In the genomic region with DNA sequence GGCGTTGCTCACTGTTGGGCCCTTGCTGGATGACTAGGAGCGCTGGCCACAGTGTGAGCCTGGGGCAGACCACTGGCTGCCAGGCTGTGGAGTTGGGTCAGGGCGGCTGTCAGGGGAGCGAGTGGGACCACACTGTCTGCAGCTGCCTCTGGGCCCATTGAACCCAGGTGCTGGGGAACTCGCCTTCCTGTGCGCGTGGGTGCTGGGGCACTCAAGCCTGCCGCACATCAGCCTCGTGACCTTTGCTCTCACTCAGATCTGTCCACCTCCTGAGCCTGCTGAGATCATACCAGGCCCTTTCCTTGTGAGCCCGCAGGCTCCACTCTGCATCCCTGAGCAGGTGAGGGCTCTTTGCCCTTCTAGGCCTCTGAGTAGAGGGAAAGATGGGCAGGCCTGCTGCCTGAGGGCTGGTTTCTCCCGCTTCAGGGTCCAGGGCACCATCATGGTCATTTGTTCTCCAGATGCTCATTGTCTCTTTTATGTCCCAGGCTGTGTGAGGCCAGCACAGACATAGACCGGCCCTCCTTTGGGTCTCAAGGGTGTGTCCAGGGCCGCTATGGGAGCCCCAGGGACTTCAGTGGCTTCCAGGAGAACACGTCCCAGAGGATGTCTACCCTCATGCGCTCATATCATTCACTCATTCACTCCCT, we compare ENCODE assay signal across 1 cellular context.
A peak's percentile ranks its signal among the peaks of the same experiment; 100 is the strongest.
TF ChIP-seq lines count a peak whose summit lies in the region.

No MANE protein-coding gene starts in this region.

TF ChIP-seq in HepG2, 621 proteins besides CTCF, POLR2A, EP300 and RAD21 (continued from another document and continues in another):
- TF ChIP-seq, protein P1, sequence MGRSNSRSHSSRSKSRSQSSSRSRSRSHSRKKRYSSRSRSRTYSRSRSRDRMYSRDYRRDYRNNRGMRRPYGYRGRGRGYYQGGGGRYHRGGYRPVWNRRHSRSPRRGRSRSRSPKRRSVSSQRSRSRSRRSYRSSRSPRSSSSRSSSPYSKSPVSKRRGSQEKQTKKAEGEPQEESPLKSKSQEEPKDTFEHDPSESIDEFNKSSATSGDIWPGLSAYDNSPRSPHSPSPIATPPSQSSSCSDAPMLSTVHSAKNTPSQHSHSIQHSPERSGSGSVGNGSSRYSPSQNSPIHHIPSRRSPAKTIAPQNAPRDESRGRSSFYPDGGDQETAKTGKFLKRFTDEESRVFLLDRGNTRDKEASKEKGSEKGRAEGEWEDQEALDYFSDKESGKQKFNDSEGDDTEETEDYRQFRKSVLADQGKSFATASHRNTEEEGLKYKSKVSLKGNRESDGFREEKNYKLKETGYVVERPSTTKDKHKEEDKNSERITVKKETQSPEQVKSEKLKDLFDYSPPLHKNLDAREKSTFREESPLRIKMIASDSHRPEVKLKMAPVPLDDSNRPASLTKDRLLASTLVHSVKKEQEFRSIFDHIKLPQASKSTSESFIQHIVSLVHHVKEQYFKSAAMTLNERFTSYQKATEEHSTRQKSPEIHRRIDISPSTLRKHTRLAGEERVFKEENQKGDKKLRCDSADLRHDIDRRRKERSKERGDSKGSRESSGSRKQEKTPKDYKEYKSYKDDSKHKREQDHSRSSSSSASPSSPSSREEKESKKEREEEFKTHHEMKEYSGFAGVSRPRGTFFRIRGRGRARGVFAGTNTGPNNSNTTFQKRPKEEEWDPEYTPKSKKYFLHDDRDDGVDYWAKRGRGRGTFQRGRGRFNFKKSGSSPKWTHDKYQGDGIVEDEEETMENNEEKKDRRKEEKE (IDR thresholded peaks at IDR 0.05) = no peak
- TF ChIP-seq RNF219 (CRISPR knock-in tag; IDR thresholded peaks at IDR 0.05) = no peak
- TF ChIP-seq ZNF720 (CRISPR knock-in tag; IDR thresholded peaks at IDR 0.05) = no peak
- TF ChIP-seq TEAD3 (CRISPR knock-in tag; optimal IDR thresholded peaks at IDR 0.05; ENCODE audit: borderline replicate concordance) = peak; percentile 45
- 0 out of 2 replicates have a peak, but pooled peaks have one; percentile 29 for TF ChIP-seq HNRNPL (IDR thresholded peaks at IDR 0.05; ENCODE audit: low read depth, low read length)
- TF ChIP-seq TAF15 (IDR thresholded peaks at IDR 0.05; ENCODE audit: low read depth, low read length, poor library complexity, severe bottlenecking) = no peak
- no peak for TF ChIP-seq HMGXB4 (CRISPR knock-in tag; IDR thresholded peaks at IDR 0.05; ENCODE audit: borderline replicate concordance in 1 of 2, low read depth in 1 of 2)
- no peak for TF ChIP-seq MTF1 (CRISPR knock-in tag; IDR thresholded peaks at IDR 0.05)
- no peak for TF ChIP-seq ETS1 (CRISPR knock-in tag; IDR thresholded peaks at IDR 0.05)
- TF ChIP-seq, protein P2, sequence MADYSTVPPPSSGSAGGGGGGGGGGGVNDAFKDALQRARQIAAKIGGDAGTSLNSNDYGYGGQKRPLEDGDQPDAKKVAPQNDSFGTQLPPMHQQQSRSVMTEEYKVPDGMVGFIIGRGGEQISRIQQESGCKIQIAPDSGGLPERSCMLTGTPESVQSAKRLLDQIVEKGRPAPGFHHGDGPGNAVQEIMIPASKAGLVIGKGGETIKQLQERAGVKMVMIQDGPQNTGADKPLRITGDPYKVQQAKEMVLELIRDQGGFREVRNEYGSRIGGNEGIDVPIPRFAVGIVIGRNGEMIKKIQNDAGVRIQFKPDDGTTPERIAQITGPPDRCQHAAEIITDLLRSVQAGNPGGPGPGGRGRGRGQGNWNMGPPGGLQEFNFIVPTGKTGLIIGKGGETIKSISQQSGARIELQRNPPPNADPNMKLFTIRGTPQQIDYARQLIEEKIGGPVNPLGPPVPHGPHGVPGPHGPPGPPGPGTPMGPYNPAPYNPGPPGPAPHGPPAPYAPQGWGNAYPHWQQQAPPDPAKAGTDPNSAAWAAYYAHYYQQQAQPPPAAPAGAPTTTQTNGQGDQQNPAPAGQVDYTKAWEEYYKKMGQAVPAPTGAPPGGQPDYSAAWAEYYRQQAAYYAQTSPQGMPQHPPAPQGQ (CRISPR knock-in tag; IDR thresholded peaks at IDR 0.05; ENCODE audit: borderline replicate concordance) = no peak
- TF ChIP-seq, protein P3, sequence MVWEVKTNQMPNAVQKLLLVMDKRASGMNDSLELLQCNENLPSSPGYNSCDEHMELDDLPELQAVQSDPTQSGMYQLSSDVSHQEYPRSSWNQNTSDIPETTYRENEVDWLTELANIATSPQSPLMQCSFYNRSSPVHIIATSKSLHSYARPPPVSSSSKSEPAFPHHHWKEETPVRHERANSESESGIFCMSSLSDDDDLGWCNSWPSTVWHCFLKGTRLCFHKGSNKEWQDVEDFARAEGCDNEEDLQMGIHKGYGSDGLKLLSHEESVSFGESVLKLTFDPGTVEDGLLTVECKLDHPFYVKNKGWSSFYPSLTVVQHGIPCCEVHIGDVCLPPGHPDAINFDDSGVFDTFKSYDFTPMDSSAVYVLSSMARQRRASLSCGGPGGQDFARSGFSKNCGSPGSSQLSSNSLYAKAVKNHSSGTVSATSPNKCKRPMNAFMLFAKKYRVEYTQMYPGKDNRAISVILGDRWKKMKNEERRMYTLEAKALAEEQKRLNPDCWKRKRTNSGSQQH (CRISPR knock-in tag; IDR thresholded peaks at IDR 0.05; ENCODE audit: low read depth) = no peak
- peak; percentile 53; the same call in 1 of the 2 replicates for TF ChIP-seq SAFB2 (CRISPR knock-in tag; IDR thresholded peaks at IDR 0.05; ENCODE audit: borderline replicate concordance, low read depth)
- peak; percentile 46; the same call in 1 of the 2 replicates for TF ChIP-seq BRD4 (CRISPR knock-in tag; IDR thresholded peaks at IDR 0.05)
- TF ChIP-seq ZNF710 (CRISPR knock-in tag; IDR thresholded peaks at IDR 0.05; ENCODE audit: borderline replicate concordance) = no peak
- no peak for TF ChIP-seq USF2 (IDR thresholded peaks at IDR 0.05; ENCODE audit: low read depth, low read length)
- TF ChIP-seq USF2 (CRISPR knock-in tag; IDR thresholded peaks at IDR 0.05; ENCODE audit: borderline replicate concordance) = no peak
- 0 out of 2 replicates have a peak, but pooled peaks have one; percentile 22 for TF ChIP-seq HDAC2 (CRISPR knock-in tag; IDR thresholded peaks at IDR 0.05)
- no peak for TF ChIP-seq BATF2 (CRISPR knock-in tag; IDR thresholded peaks at IDR 0.05)
- TF ChIP-seq, protein P4, sequence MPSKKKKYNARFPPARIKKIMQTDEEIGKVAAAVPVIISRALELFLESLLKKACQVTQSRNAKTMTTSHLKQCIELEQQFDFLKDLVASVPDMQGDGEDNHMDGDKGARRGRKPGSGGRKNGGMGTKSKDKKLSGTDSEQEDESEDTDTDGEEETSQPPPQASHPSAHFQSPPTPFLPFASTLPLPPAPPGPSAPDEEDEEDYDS (CRISPR knock-in tag; IDR thresholded peaks at IDR 0.05) = no peak
- TF ChIP-seq KMT2A (CRISPR knock-in tag; IDR thresholded peaks at IDR 0.05) = no peak
- TF ChIP-seq, protein P5, sequence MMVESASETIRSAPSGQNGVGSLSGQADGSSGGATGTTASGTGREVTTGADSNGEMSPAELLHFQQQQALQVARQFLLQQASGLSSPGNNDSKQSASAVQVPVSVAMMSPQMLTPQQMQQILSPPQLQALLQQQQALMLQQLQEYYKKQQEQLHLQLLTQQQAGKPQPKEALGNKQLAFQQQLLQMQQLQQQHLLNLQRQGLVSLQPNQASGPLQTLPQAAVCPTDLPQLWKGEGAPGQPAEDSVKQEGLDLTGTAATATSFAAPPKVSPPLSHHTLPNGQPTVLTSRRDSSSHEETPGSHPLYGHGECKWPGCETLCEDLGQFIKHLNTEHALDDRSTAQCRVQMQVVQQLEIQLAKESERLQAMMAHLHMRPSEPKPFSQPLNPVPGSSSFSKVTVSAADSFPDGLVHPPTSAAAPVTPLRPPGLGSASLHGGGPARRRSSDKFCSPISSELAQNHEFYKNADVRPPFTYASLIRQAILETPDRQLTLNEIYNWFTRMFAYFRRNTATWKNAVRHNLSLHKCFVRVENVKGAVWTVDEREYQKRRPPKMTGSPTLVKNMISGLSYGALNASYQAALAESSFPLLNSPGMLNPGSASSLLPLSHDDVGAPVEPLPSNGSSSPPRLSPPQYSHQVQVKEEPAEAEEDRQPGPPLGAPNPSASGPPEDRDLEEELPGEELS (CRISPR knock-in tag; IDR thresholded peaks at IDR 0.05) = no peak
- TF ChIP-seq TARDBP (CRISPR knock-in tag; IDR thresholded peaks at IDR 0.05) = 0 out of 2 replicates have a peak, but pooled peaks have one; percentile 20
- 0 out of 2 replicates have a peak, but pooled peaks have one; percentile 18 for TF ChIP-seq ZNF691 (CRISPR knock-in tag; IDR thresholded peaks at IDR 0.05; ENCODE audit: borderline replicate concordance, low read depth)
